22 cellular contexts compared by ENCODE assay signal in the genomic region with DNA sequence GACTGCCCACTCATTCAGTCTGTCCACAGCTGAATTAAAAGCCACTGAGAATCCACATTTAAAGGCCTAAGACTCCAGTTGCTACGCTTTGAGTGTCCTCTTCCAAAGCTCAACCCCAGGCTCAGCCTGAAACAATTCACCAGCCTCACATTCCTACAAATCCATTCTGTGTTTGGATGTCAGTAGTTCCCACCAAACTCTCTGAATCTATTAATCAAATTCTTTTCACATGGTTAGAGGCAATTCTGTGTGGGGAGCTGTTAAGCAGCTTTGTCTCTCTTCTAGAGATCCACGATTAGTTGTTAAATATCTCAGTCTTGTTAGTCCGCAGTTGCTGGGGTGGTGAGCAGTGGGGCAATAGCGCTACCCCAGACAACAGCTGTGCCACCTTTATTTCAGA.
DNase-seq lines count a peak whose midpoint lies in the region; ATAC-seq and TF ChIP-seq lines count a peak whose summit lies in the region.
"Had no signal": no experiment of that assay in that cellular context is flagged by ENCODE, and none has a peak within 500 bp of the region (broad histone marks: within the 10 kb centered on the region; RNA-seq: fewer than 3 reads in every experiment).

No MANE protein-coding gene starts in this region.

- no peak overlapping the region for H2AK5ac ChIP-seq in neuronal stem cell (ENCODE audit: low read depth, low read length)

- H3K27me3 ChIP-seq in adipocyte (replicated peaks; ENCODE audit: control insufficient read depth, insufficient read depth, low read length), result no peaks in the 10 kb centered on the region
- H3K27me3 ChIP-seq in neuronal stem cell (ENCODE audit: control insufficient read depth in 3 of 3, insufficient read depth in 3 of 3, low read depth in 1 of 3, low read length in 3 of 3), result no peaks in the 10 kb centered on the region
- no peaks in the 10 kb centered on the region for H3K27me3 ChIP-seq in heart right ventricle
- H3K27me3 ChIP-seq: BLaER1 treated with 17β-estradiol and CSF1 and Interleukin-3, amounts not matched to agents 10 nM and 100 nM; MG63 had no signal

- H3K14ac ChIP-seq in neuronal stem cell (ENCODE audit: low read length), result no peak overlapping the region

- peaks cover 12% of the 10 kb centered on the region for H3K4me1 ChIP-seq in adipocyte (ENCODE audit: control insufficient read depth, insufficient read depth, low read length)
- peaks cover 0 to 4% of the 10 kb centered on the region in 2 donors for H3K4me1 ChIP-seq in neuronal stem cell (ENCODE audit: control insufficient read depth in 2 of 2, insufficient read depth in 1 of 2, low read depth in 1 of 2, low read length in 2 of 2)
- peaks cover 0 to 2% (median 0%) of the 10 kb centered on the region in 9 donors for H3K4me1 ChIP-seq in heart right ventricle
- H3K4me1 ChIP-seq: Caco-2 had no signal

- H3K9me3 ChIP-seq in adipocyte (ENCODE audit: control insufficient read depth, low read length), result no peaks in the 10 kb centered on the region
- H3K9me3 ChIP-seq in neuronal stem cell (replicated peaks in 1 of 2; ENCODE audit: control insufficient read depth in 2 of 2, insufficient read depth in 1 of 2, low read depth in 1 of 2, low read length in 2 of 2), result no peaks in the 10 kb centered on the region
- H3K9me3 ChIP-seq in heart right ventricle, result no peaks in the 10 kb centered on the region
- H3K9me3 ChIP-seq: Caco-2, MG63 had no signal

- H3K36me3 ChIP-seq in adipocyte (ENCODE audit: control insufficient read depth, insufficient read depth, low read length, severe bottlenecking), result no peaks in the 10 kb centered on the region
- no peaks in the 10 kb centered on the region for H3K36me3 ChIP-seq in neuronal stem cell (replicated peaks in 1 of 2; ENCODE audit: control insufficient read depth in 2 of 2, insufficient read depth in 2 of 2, low read length in 2 of 2)
- H3K36me3 ChIP-seq in heart right ventricle, result no peaks in the 10 kb centered on the region
- H3K36me3 ChIP-seq: BLaER1 treated with 17β-estradiol and CSF1 and Interleukin-3, amounts not matched to agents 10 nM and 100 nM; MG63 had no signal

- no peak overlapping the region for H2AFZ ChIP-seq in neuronal stem cell (ENCODE audit: low read length)

- H3K4ac ChIP-seq in neuronal stem cell (ENCODE audit: low read length), result no peak overlapping the region

- H3K4me3 ChIP-seq in adipocyte (ENCODE audit: low read length) (no peak overlapping the region), neuronal stem cell (ENCODE audit: low read length in 2 of 2) (no peak overlapping the region), heart right ventricle (no peak overlapping the region)
- H3K4me3 ChIP-seq: BLaER1 treated with 17β-estradiol and CSF1 and Interleukin-3, amounts not matched to agents 10 nM and 100 nM; GM12878; MG63 had no signal

- H3K27ac ChIP-seq in neuronal stem cell (replicated peaks; ENCODE audit: low read length), result peak overlapping the region; percentile 8
- no peak overlapping the region for H3K27ac ChIP-seq in heart right ventricle
- H3K27ac ChIP-seq: BLaER1 treated with 17β-estradiol and CSF1 and Interleukin-3, amounts not matched to agents 10 nM and 100 nM had no signal

- ATAC-seq in HG03354 (IDR thresholded peaks at IDR 0.05; ENCODE audit: poor library complexity, severe bottlenecking, unreplicated experiment) (no peak), HG02588 (IDR thresholded peaks at IDR 0.05; ENCODE audit: unreplicated experiment) (no peak), heart right ventricle (no peak)
- ATAC-seq: GM12878 had no signal

- H2BK15ac ChIP-seq in neuronal stem cell (ENCODE audit: low read length), result no peak overlapping the region

- no peaks in the 10 kb centered on the region for H3K79me1 ChIP-seq in neuronal stem cell (ENCODE audit: low read depth, low read length)

- H3K9ac ChIP-seq in adipocyte (ENCODE audit: low read length) (no peak overlapping the region), neuronal stem cell (ENCODE audit: low read depth, low read length, poor library complexity) (no peak overlapping the region)
- H3K9ac ChIP-seq: BLaER1 treated with 17β-estradiol and CSF1 and Interleukin-3, amounts not matched to agents 10 nM and 100 nM had no signal

- no peak overlapping the region for H2BK12ac ChIP-seq in neuronal stem cell (ENCODE audit: low read length)

- no peak overlapping the region for H2BK120ac ChIP-seq in neuronal stem cell (ENCODE audit: low read depth, low read length)

- H4K91ac ChIP-seq in neuronal stem cell (ENCODE audit: low read depth, low read length, poor library complexity), result no peak overlapping the region

- no peak overlapping the region for H4K8ac ChIP-seq in neuronal stem cell (ENCODE audit: low read depth, low read length)

- no peak overlapping the region for H3K23ac ChIP-seq in neuronal stem cell (ENCODE audit: low read depth, low read length, poor library complexity)

- no CpG with 5 or more reads among the region's 4 CpGs for WGBS in neuronal stem cell (ENCODE audit: extremely low coverage in 2 of 2, insufficient read length in 2 of 2, insufficient replicate concordance in 1 of 2), 2 donors
- 93 to 95% methylated on average over 4 of the region's 4 CpGs for WGBS in heart right ventricle, 2 donors

- peak; percentile 10 for DNase-seq in adipocyte (ENCODE audit: low read depth)
- DNase-seq in fibroblast of peridontal ligament (ENCODE audit: extremely low read depth), result peak; percentile 4
- DNase-seq in neuronal stem cell (ENCODE audit: low spot score), result peak; percentile 42
- no peak for DNase-seq in posterior vena cava (ENCODE audit: low spot score)
- DNase-seq in heart right ventricle, result no peak
- DNase-seq: Caco-2; CD4-positive, alpha-beta memory T cell; DMS 273 treated with DMSO at 0.1 percent for 48 hours; DMS79 treated with DMSO at 0.1 percent for 48 hours; H7; MG63; NCI-H1417; NCI-H1694 treated with DMSO at 0.1 percent for 48 hours; NCI-H2081 treated with DMSO at 0.1 percent for 48 hours; NCI-H2171 treated with DMSO at 0.1 percent for 48 hours; NCI-H446; NCI-H526; Right ventricle myocardium superior had no signal

- TF ChIP-seq CTCF in heart right ventricle (IDR thresholded peaks at IDR 0.05), result no peak

- no peak overlapping the region for H3K18ac ChIP-seq in neuronal stem cell (ENCODE audit: low read length)

- H3K4me2 ChIP-seq in neuronal stem cell (ENCODE audit: insufficient read depth, low read length, poor library complexity, severe bottlenecking), result no peak overlapping the region

- H2BK5ac ChIP-seq in neuronal stem cell (ENCODE audit: low read length), result no peak overlapping the region

- intact Hi-C loops in posterior vena cava (cut with DNase I) (no loop called here), heart right ventricle (cut with DNase I) (no loop called here)

Comparison
In these comparisons a context has a peak if more than half of its experiments do, and no peak if none do; other contexts are left out.
1. DNase-seq: peak in adipocyte (single experiment), fibroblast of peridontal ligament (single experiment) and neuronal stem cell (single experiment); none in posterior vena cava (single experiment) and heart right ventricle (0 of 2).